In the genomic region with DNA sequence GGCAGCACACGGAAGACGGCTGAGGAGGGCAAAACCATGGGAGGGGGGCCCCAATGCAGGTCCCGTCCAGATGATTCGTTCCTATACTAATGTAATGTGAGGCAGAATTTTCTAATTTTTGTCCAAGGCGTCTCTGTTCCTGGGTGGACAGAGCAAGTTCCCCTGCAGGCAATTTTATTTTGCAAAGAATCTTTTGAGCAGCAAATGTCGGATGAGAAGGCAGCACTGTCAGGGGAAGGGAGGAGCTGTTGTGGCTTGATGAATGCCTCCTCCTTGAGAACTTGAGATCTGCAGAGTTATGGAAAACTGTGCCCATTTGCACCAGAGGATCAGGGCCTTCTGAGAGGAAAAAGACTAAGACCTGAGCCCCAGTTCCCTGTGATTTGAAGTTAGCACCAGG, we compare ENCODE assay signal across 34 cellular contexts. TPM values are rescaled to one million over a fixed set of nuclear protein-coding genes. Genes with fewer than 3 reads are reported as not detected.
A peak's percentile ranks its signal among the peaks of the same experiment; 100 is the strongest.
DNase-seq lines count a peak whose midpoint lies in the region; ATAC-seq, FAIRE-seq and TF ChIP-seq lines count a peak whose summit lies in the region.
"Had no signal": no experiment of that assay in that cellular context is flagged by ENCODE, and none has a peak within 500 bp of the region (broad histone marks: within the 10 kb centered on the region; RNA-seq: fewer than 3 reads in every experiment).

No MANE protein-coding gene starts in this region.

- H3K27ac Mint-ChIP-seq in activated CD4-positive, alpha-beta memory T cell treated with anti-CD3 and anti-CD28 coated beads for 36 hours = no peak overlapping the region
- H3K27ac Mint-ChIP-seq: dendritic cell treated with granulocyte-macrophage colony-stimulating factor and Interleukin-4, amounts not matched to agents 40 ng/mL and 50 ng/mL, for 4 days; endodermal cell; T-helper 1 cell treated with Interleukin-12 subunit alpha and Interleukin-12 subunit beta and Interleukin-4 antibody, amounts not matched to agents 30 μg/mL and 1 μg/mL, for 36 hours had no signal

- TF ChIP-seq POLR2A in sigmoid colon (IDR thresholded peaks at IDR 0.05) = no peak

- H3K27me3 ChIP-seq in heart right ventricle (no peaks in the 10 kb centered on the region), sigmoid colon (no peaks in the 10 kb centered on the region)

- no peaks in the 10 kb centered on the region for H3K9me3 Mint-ChIP-seq in activated CD4-positive, alpha-beta memory T cell treated with anti-CD3 and anti-CD28 coated beads for 36 hours
- H3K9me3 Mint-ChIP-seq: dendritic cell treated with granulocyte-macrophage colony-stimulating factor and Interleukin-4, amounts not matched to agents 40 ng/mL and 50 ng/mL, for 4 days; endodermal cell; T-helper 1 cell treated with Interleukin-12 subunit alpha and Interleukin-12 subunit beta and Interleukin-4 antibody, amounts not matched to agents 30 μg/mL and 1 μg/mL, for 36 hours had no signal

- no peak overlapping the region for H3K9ac ChIP-seq in kidney (ENCODE audit: low read length in 2 of 2)

- peaks cover 17 to 70% (median 50%) of the 10 kb centered on the region in 9 donors for H3K4me1 ChIP-seq in heart right ventricle
- H3K4me1 ChIP-seq in kidney (ENCODE audit: control insufficient read depth in 1 of 2, insufficient read depth in 1 of 2, low read depth in 1 of 2, low read length in 2 of 2) = peaks cover 6 to 17% of the 10 kb centered on the region in 2 donors
- peaks cover 0 to 83% (median 70%) of the 10 kb centered on the region in 4 donors for H3K4me1 ChIP-seq in sigmoid colon
- H3K4me1 ChIP-seq: foreskin keratinocyte had no signal

- H3K36me3 ChIP-seq in heart right ventricle = no peaks in the 10 kb centered on the region
- H3K36me3 ChIP-seq in kidney (ENCODE audit: control insufficient read depth in 1 of 2, insufficient read depth in 2 of 2, low read length in 2 of 2) = no peaks in the 10 kb centered on the region
- no peaks in the 10 kb centered on the region for H3K36me3 ChIP-seq in sigmoid colon
- H3K36me3 ChIP-seq: thoracic aorta had no signal

- DNase-seq in heart right ventricle (no peak), left cardiac atrium (no peak), kidney (peak; percentile 17), sigmoid colon (no peak), NCI-H1694 treated with DMSO at 0.1 percent for 48 hours (lab: John Stamatoyannopoulos, UW) (no peak), KG1 (lab: John Stamatoyannopoulos, UW) (no peak)
- no peak for DNase-seq in activated CD4-positive, alpha-beta memory T cell treated with anti-CD3 and anti-CD28 coated beads for 36 hours
- DNase-seq: 8988T; activated CD4-positive, alpha-beta T cell treated with anti-CD3 and anti-CD28 coated beads, Interleukin-2, amount 50 U/mL, for 4 hours; activated T-cell treated with anti-CD3 and anti-CD28 coated beads, Interleukin-2, amount 50 U/mL, for 48 hours; central memory CD4-positive, alpha-beta T cell; COR-L47; endodermal cell; foreskin keratinocyte; hippocampal formation; Kasumi-1; left ventricle myocardium superior; NCI-H1417; NCI-H2081 treated with DMSO at 0.1 percent for 48 hours; NCI-H2227 treated with DMSO at 0.1 percent for 48 hours; NCI-H526 treated with DMSO at 0.1 percent for 48 hours; NK-92 treated with Interleukin-12 subunit alpha and Interleukin-12 subunit beta, amount 100 ng/mL, for 24 hours; PC-9; retina; small intestine; stimulated activated naive CD8-positive, alpha-beta T cell treated with anti-CD3 and anti-CD28 coated beads, Interleukin-15, Interleukin-2, amounts not matched to agents 100 U/mL and 50 U/mL, for 24 hours had no signal

- CTCF ChIA-PET in activated CD4-positive, alpha-beta memory T cell treated with anti-CD3 and anti-CD28 coated beads for 36 hours (lab: Charles Lee) = no interaction called here

- H3K4me3 Mint-ChIP-seq in activated CD4-positive, alpha-beta memory T cell treated with anti-CD3 and anti-CD28 coated beads for 36 hours = no peak overlapping the region
- H3K4me3 Mint-ChIP-seq: dendritic cell treated with granulocyte-macrophage colony-stimulating factor and Interleukin-4, amounts not matched to agents 40 ng/mL and 50 ng/mL, for 4 days; endodermal cell; T-helper 1 cell treated with Interleukin-12 subunit alpha and Interleukin-12 subunit beta and Interleukin-4 antibody, amounts not matched to agents 30 μg/mL and 1 μg/mL, for 36 hours had no signal

- H3K9me3 ChIP-seq in heart right ventricle = no peaks in the 10 kb centered on the region
- H3K9me3 ChIP-seq in kidney (ENCODE audit: control insufficient read depth in 1 of 2, low read length in 2 of 2) = no peaks in the 10 kb centered on the region
- no peaks in the 10 kb centered on the region for H3K9me3 ChIP-seq in sigmoid colon
- H3K9me3 ChIP-seq: thoracic aorta had no signal

- H3K36me3 Mint-ChIP-seq in activated CD4-positive, alpha-beta memory T cell treated with anti-CD3 and anti-CD28 coated beads for 36 hours = no peaks in the 10 kb centered on the region

- intact Hi-C loops in heart right ventricle (cut with DNase I) = no loop called here
- intact Hi-C loops in left cardiac atrium (cut with DNase I) = no loop called here
- intact Hi-C loops in kidney (cut with DNase I) = no loop called here
- intact Hi-C loops in sigmoid colon (cut with DNase I) = no loop called here
- intact Hi-C loops in activated CD4-positive, alpha-beta memory T cell treated with anti-CD3 and anti-CD28 coated beads for 36 hours (cut with micrococcal nuclease) = no loop called here

- H3K27me3 Mint-ChIP-seq in activated CD4-positive, alpha-beta memory T cell treated with anti-CD3 and anti-CD28 coated beads for 36 hours = peaks cover 9% of the 10 kb centered on the region

- H3K4me1 Mint-ChIP-seq in activated CD4-positive, alpha-beta memory T cell treated with anti-CD3 and anti-CD28 coated beads for 36 hours (ENCODE audit: low read depth) = no peaks in the 10 kb centered on the region

- ATAC-seq in heart right ventricle = no peak
- ATAC-seq in left cardiac atrium = no peak
- ATAC-seq in HG03108 (IDR thresholded peaks at IDR 0.05; ENCODE audit: unreplicated experiment) = no peak
- ATAC-seq: esophagus mucosa; foreskin keratinocyte; HepG2; left ventricle myocardium superior; SK-N-SH treated with all-trans-retinoic acid at 6 μM for 48 hours; stimulated activated naive CD8-positive, alpha-beta T cell treated with anti-CD3 and anti-CD28 coated beads, Interleukin-15, Interleukin-2, amounts not matched to agents 100 U/mL and 50 U/mL, for 24 hours had no signal

- peak overlapping the region in 8 of 10 donors; percentile 16 to 93 (median 68) for H3K27ac ChIP-seq in heart right ventricle
- H3K27ac ChIP-seq in kidney (ENCODE audit: low read depth in 2 of 2, low read length in 2 of 2) = no peak overlapping the region
- H3K27ac ChIP-seq in sigmoid colon = peak overlapping the region; percentile 67 to 82 (median 73)
- H3K27ac ChIP-seq: C4-2B, foreskin keratinocyte, PC-9 had no signal

- POLR2A ChIA-PET in activated CD4-positive, alpha-beta memory T cell treated with anti-CD3 and anti-CD28 coated beads for 36 hours (lab: Charles Lee) = no interaction called here

- no peak overlapping the region for H3K4me3 ChIP-seq in heart right ventricle
- H3K4me3 ChIP-seq in kidney (ENCODE audit: low read length in 2 of 2) = no peak overlapping the region
- no peak overlapping the region for H3K4me3 ChIP-seq in sigmoid colon
- H3K4me3 ChIP-seq: PC-9, thoracic aorta had no signal

- TF ChIP-seq CTCF in heart right ventricle (IDR thresholded peaks at IDR 0.05) (no peak), kidney (IDR thresholded peaks at IDR 0.05; ENCODE audit: borderline replicate concordance, extremely low read depth, insufficient read depth) (no peak), sigmoid colon (IDR thresholded peaks at IDR 0.05) (no peak)

- TF ChIP-seq EP300 in sigmoid colon (IDR thresholded peaks at IDR 0.05) = no peak

- WGBS in heart right ventricle, 2 donors = 83 to 89% methylated on average over 6 of the region's 6 CpGs
- WGBS in sigmoid colon, 2 donors = 81 to 94% methylated on average over 6 of the region's 6 CpGs

- no peak for FAIRE-seq in kidney (lab: Jason Lieb, UNC)
- FAIRE-seq: HepG2, small intestine had no signal

RNA-seq across cellular contexts. Expression of a gene that starts 17.3 kb away (rescaled TPM):
- total RNA-seq in heart right ventricle = 1 to 10 TPM in 1 of 10 donors, under 1 TPM in 9; 0.12 to 2.0 (median 0.42) TPM
- under 1 TPM; 0.04 to 0.66 TPM for polyA plus RNA-seq in heart right ventricle
- total RNA-seq in left cardiac atrium = under 1 TPM; 0.31 to 0.85 TPM
- not detected for total RNA-seq in kidney
- 1.0 TPM for polyA plus RNA-seq in kidney (ENCODE audit: insufficient read depth, low read depth, low replicate concordance)
- total RNA-seq in sigmoid colon = under 1 TPM in 3 of 4 donors, not detected in 1; 0.16 to 0.83 (median 0.54) TPM
- polyA plus RNA-seq in sigmoid colon = 1 to 10 TPM in 2 of 3 donors, under 1 TPM in 1; 0.86 to 1.6 (median 1.2) TPM
- total RNA-seq in activated CD4-positive, alpha-beta memory T cell treated with anti-CD3 and anti-CD28 coated beads for 36 hours = not detected
- total RNA-seq: esophagus mucosa, foreskin keratinocyte, PC-9 had no signal
- polyA plus RNA-seq: foreskin keratinocyte had no signal

Comparison
In these comparisons a context has a peak if more than half of its experiments do, and no peak if none do; other contexts are left out.
1. H3K27ac ChIP-seq: peak in heart right ventricle (8 of 10) and sigmoid colon (4 of 4); none in kidney (0 of 2).